ENCODE assay signal across 1 cellular context in genomic region chr1:204630460-204630905, GRCh38.
TF ChIP-seq lines count a peak whose summit lies in the region.

No MANE protein-coding gene starts in this region.

TF ChIP-seq in K562, 482 proteins besides CTCF, POLR2A, EP300 and RAD21 (continued from another document and continues in another):
- no peak for TF ChIP-seq SIN3A (IDR thresholded peaks at IDR 0.05; ENCODE audit: borderline replicate concordance in 2 of 2, control insufficient read depth in 1 of 2, low read depth in 2 of 2, low read length in 2 of 2)
- 0 out of 2 replicates have a peak, but pooled peaks have one; percentile 82 for TF ChIP-seq ZNF76 (CRISPR knock-in tag; IDR thresholded peaks at IDR 0.05; ENCODE audit: borderline replicate concordance)
- TF ChIP-seq NEUROD1 (IDR thresholded peaks at IDR 0.05; ENCODE audit: borderline replicate concordance, low read depth, low read length, partially characterized antibody) = peak; percentile 42
- 0 out of 2 replicates have a peak, but pooled peaks have one; percentile 63 for TF ChIP-seq RUNX1 (IDR thresholded peaks at IDR 0.05; ENCODE audit: low read depth)
- 0 out of 2 replicates have a peak, but pooled peaks have one; percentile 29 for TF ChIP-seq GMEB1 (CRISPR knock-in tag; IDR thresholded peaks at IDR 0.05)
- TF ChIP-seq XRCC3 (IDR thresholded peaks at IDR 0.05) = no peak
- TF ChIP-seq PHTF2 (CRISPR knock-in tag; IDR thresholded peaks at IDR 0.05) = no peak
- TF ChIP-seq ATF4 (CRISPR knock-in tag; IDR thresholded peaks at IDR 0.05) = peak; percentile 75
- no peak for TF ChIP-seq ZNF707 (CRISPR knock-in tag; conservative IDR thresholded peaks at IDR 0.05)
- no peak for TF ChIP-seq ZNF644 (tag; IDR thresholded peaks at IDR 0.05; ENCODE audit: low read depth)
- peak; percentile 82 for TF ChIP-seq CXXC5 (CRISPR knock-in tag; IDR thresholded peaks at IDR 0.05)
- peak in 1 of 2 experiments; percentile 75; a peak in 1 of 4 replicates for TF ChIP-seq TEAD1 (CRISPR knock-in tag; IDR thresholded peaks at IDR 0.05)
- TF ChIP-seq NFE2L1 (tag; IDR thresholded peaks at IDR 0.05; ENCODE audit: borderline replicate concordance, low read depth) = no peak
- no peak for TF ChIP-seq DDX20 (tag; IDR thresholded peaks at IDR 0.05; ENCODE audit: low read depth)
- no peak for TF ChIP-seq SNIP1 (IDR thresholded peaks at IDR 0.05; ENCODE audit: low read depth)
- no peak for TF ChIP-seq EGR1 (conservative IDR thresholded peaks at IDR 0.05)
- peak; percentile 54; the same call in 1 of the 2 replicates for TF ChIP-seq DMBX1 (CRISPR knock-in tag; IDR thresholded peaks at IDR 0.05; ENCODE audit: borderline replicate concordance)
- TF ChIP-seq RREB1 (CRISPR knock-in tag; IDR thresholded peaks at IDR 0.05) = peak; percentile 94
- no peak for TF ChIP-seq E2F4 (CRISPR knock-in tag; IDR thresholded peaks at IDR 0.05; ENCODE audit: low read depth)
- TF ChIP-seq RCOR1 (IDR thresholded peaks at IDR 0.05; ENCODE audit: borderline replicate concordance in 1 of 2, low read depth in 2 of 2, low read length in 2 of 2) = peak in 1 of 2 experiments; percentile 81; a peak in 2 of 4 replicates
- peak; percentile 63 for TF ChIP-seq JUND (IDR thresholded peaks at IDR 0.05; ENCODE audit: borderline replicate concordance, low read depth, low read length)
- peak; percentile 59; the same call in 1 of the 3 replicates for TF ChIP-seq JUND (tag; IDR thresholded peaks at IDR 0.05; ENCODE audit: borderline replicate concordance, low read depth, low read length)
- TF ChIP-seq SRSF3 (IDR thresholded peaks at IDR 0.05; ENCODE audit: insufficient read depth, low read length) = no peak
- TF ChIP-seq FOXJ2 (tag; IDR thresholded peaks at IDR 0.05) = no peak
- no peak for TF ChIP-seq NR2C2 (CRISPR knock-in tag; IDR thresholded peaks at IDR 0.05)
- no peak for TF ChIP-seq NR2C2 (tag; IDR thresholded peaks at IDR 0.05)
- TF ChIP-seq EP400 (IDR thresholded peaks at IDR 0.05) = no peak
- no peak for TF ChIP-seq NUFIP1 (IDR thresholded peaks at IDR 0.05; ENCODE audit: partially characterized antibody)
- TF ChIP-seq, protein P1, sequence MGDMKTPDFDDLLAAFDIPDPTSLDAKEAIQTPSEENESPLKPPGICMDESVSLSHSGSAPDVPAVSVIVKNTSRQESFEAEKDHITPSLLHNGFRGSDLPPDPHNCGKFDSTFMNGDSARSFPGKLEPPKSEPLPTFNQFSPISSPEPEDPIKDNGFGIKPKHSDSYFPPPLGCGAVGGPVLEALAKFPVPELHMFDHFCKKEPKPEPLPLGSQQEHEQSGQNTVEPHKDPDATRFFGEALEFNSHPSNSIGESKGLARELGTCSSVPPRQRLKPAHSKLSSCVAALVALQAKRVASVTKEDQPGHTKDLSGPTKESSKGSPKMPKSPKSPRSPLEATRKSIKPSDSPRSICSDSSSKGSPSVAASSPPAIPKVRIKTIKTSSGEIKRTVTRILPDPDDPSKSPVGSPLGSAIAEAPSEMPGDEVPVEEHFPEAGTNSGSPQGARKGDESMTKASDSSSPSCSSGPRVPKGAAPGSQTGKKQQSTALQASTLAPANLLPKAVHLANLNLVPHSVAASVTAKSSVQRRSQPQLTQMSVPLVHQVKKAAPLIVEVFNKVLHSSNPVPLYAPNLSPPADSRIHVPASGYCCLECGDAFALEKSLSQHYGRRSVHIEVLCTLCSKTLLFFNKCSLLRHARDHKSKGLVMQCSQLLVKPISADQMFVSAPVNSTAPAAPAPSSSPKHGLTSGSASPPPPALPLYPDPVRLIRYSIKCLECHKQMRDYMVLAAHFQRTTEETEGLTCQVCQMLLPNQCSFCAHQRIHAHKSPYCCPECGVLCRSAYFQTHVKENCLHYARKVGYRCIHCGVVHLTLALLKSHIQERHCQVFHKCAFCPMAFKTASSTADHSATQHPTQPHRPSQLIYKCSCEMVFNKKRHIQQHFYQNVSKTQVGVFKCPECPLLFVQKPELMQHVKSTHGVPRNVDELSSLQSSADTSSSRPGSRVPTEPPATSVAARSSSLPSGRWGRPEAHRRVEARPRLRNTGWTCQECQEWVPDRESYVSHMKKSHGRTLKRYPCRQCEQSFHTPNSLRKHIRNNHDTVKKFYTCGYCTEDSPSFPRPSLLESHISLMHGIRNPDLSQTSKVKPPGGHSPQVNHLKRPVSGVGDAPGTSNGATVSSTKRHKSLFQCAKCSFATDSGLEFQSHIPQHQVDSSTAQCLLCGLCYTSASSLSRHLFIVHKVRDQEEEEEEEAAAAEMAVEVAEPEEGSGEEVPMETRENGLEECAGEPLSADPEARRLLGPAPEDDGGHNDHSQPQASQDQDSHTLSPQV (IDR thresholded peaks at IDR 0.05) = no peak
- TF ChIP-seq, protein P2, sequence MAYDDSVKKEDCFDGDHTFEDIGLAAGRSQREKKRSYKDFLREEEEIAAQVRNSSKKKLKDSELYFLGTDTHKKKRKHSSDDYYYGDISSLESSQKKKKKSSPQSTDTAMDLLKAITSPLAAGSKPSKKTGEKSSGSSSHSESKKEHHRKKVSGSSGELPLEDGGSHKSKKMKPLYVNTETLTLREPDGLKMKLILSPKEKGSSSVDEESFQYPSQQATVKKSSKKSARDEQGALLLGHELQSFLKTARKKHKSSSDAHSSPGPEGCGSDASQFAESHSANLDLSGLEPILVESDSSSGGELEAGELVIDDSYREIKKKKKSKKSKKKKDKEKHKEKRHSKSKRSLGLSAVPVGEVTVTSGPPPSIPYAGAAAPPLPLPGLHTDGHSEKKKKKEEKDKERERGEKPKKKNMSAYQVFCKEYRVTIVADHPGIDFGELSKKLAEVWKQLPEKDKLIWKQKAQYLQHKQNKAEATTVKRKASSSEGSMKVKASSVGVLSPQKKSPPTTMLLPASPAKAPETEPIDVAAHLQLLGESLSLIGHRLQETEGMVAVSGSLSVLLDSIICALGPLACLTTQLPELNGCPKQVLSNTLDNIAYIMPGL (CRISPR knock-in tag; IDR thresholded peaks at IDR 0.05) = no peak
- TF ChIP-seq MXD1 (CRISPR knock-in tag; IDR thresholded peaks at IDR 0.05; ENCODE audit: borderline replicate concordance, poor library complexity, severe bottlenecking) = no peak
- TF ChIP-seq GABPA (tag; conservative IDR thresholded peaks at IDR 0.05; ENCODE audit: low read depth) = no peak; the same call in 1 of the 2 replicates
- peak; percentile 71 for TF ChIP-seq SMAD4 (CRISPR knock-in tag; conservative IDR thresholded peaks at IDR 0.05)
- TF ChIP-seq ZNF134 (CRISPR knock-in tag; conservative IDR thresholded peaks at IDR 0.05) = no peak
- TF ChIP-seq KDM2B (CRISPR knock-in tag; IDR thresholded peaks at IDR 0.05) = no peak
- no peak for TF ChIP-seq MCM7 (IDR thresholded peaks at IDR 0.05)
- no peak for TF ChIP-seq ZSCAN32 (CRISPR knock-in tag; IDR thresholded peaks at IDR 0.05)
- TF ChIP-seq, protein P3, sequence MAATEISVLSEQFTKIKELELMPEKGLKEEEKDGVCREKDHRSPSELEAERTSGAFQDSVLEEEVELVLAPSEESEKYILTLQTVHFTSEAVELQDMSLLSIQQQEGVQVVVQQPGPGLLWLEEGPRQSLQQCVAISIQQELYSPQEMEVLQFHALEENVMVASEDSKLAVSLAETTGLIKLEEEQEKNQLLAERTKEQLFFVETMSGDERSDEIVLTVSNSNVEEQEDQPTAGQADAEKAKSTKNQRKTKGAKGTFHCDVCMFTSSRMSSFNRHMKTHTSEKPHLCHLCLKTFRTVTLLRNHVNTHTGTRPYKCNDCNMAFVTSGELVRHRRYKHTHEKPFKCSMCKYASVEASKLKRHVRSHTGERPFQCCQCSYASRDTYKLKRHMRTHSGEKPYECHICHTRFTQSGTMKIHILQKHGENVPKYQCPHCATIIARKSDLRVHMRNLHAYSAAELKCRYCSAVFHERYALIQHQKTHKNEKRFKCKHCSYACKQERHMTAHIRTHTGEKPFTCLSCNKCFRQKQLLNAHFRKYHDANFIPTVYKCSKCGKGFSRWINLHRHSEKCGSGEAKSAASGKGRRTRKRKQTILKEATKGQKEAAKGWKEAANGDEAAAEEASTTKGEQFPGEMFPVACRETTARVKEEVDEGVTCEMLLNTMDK (IDR thresholded peaks at IDR 0.05; ENCODE audit: borderline replicate concordance, insufficient read depth, low read depth, low read length, poor library complexity, severe bottlenecking) = no peak
- TF ChIP-seq ZNF23 (CRISPR knock-in tag; IDR thresholded peaks at IDR 0.05) = no peak
- TF ChIP-seq GATAD2B (IDR thresholded peaks at IDR 0.05; ENCODE audit: borderline replicate concordance) = no peak
- TF ChIP-seq ZNF75A (CRISPR knock-in tag; IDR thresholded peaks at IDR 0.05) = no peak
- TF ChIP-seq FOSL1 (tag; conservative IDR thresholded peaks at IDR 0.05) = no peak
- TF ChIP-seq TARDBP (IDR thresholded peaks at IDR 0.05) = peak; percentile 56; the same call in 1 of the 2 replicates
- TF ChIP-seq CCNT2 (IDR thresholded peaks at IDR 0.05; ENCODE audit: borderline replicate concordance, extremely low read depth, insufficient read length, low read depth, low read length) = peak; percentile 66
- TF ChIP-seq SOX6 (IDR thresholded peaks at IDR 0.05) = peak; percentile 93
- no peak for TF ChIP-seq ADNP (tag; IDR thresholded peaks at IDR 0.05)
- no peak for TF ChIP-seq HNRNPUL1 (IDR thresholded peaks at IDR 0.05; ENCODE audit: low read length)
- no peak for TF ChIP-seq NFATC3 (IDR thresholded peaks at IDR 0.05)
